In the genomic region with DNA sequence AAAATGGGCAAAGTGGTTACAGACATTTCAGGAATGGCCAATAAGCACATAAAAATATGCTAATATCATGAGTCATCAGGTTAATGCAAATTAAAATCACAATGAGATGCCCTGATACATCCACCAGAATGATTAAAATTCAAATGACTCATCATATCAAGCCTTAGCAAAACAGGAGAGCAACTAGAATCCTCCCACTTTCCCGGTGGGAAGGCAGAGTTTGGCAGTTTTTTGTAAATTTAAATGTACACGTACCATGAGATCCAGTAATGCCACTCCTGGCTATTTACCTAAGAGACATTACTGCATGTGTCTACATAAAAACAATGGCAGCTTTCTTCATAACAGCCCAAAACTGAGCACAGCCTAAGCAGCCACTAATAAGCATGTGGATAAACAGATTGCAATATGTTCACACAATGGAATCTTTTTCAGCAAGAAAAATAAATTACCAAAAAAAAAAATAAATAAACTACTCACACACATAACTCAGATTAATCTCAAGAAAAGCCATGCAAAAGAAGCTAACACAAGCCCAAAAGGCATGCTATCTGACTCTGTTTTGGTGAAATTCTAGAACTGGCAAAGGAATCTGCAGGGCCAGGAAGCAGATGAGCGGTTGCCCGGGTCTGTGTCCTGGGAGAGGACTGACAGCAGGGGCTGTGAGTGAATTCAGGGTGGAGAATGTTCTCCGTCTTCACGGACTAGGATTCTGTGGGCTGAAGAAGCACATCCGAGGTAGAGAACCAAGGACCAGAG, we compare ENCODE assay signal across 12 cellular contexts. TPM values are rescaled to one million over a fixed set of nuclear protein-coding genes. Genes with fewer than 3 reads are reported as not detected.
DNase-seq lines count a peak whose midpoint lies in the region; ATAC-seq and FAIRE-seq lines count a peak whose summit lies in the region.
"Had no signal": no experiment of that assay in that cellular context is flagged by ENCODE, and none has a peak within 500 bp of the region (broad histone marks: within the 10 kb centered on the region; RNA-seq: fewer than 3 reads in every experiment).

No MANE protein-coding gene starts in this region.

- DNase-seq in GM04504 (ENCODE audit: low read depth), result peak; percentile 78
- peak; percentile 27 for DNase-seq in NCI-H774 (lab: John Stamatoyannopoulos, UW)
- DNase-seq in renal cortical epithelial cell (ENCODE audit: low read depth), result peak; percentile 96
- DNase-seq in urothelium cell line (ENCODE audit: low spot score), result no peak
- no peak for DNase-seq in activated T-helper 2 cell treated with anti-CD3 and anti-CD28 coated beads, Interferon-gamma antibody, Interleukin-2, Interleukin-4, amounts not matched to agents 10 μg/mL and 5 μg/mL and 100 μg/mL, durations not matched to agents 14 hours and 24 hours and 36 hours (ENCODE audit: low spot score)
- no peak for DNase-seq in activated naive CD8-positive, alpha-beta T cell treated with anti-CD3 and anti-CD28 coated beads for 36 hours
- DNase-seq: NCI-H1436 treated with DMSO at 0.1 percent for 48 hours, posterior cingulate gyrus, upper lobe of left lung had no signal

- peaks cover 4% of the 10 kb centered on the region for H3K36me3 Mint-ChIP-seq in activated T-helper 2 cell treated with anti-CD3 and anti-CD28 coated beads, Interferon-gamma antibody, Interleukin-2, Interleukin-4, amounts not matched to agents 10 μg/mL and 5 μg/mL and 100 μg/mL, durations not matched to agents 14 hours and 24 hours and 36 hours (ENCODE audit: low read depth)
- peaks cover 13% of the 10 kb centered on the region for H3K36me3 Mint-ChIP-seq in activated naive CD8-positive, alpha-beta T cell treated with anti-CD3 and anti-CD28 coated beads for 36 hours

- ATAC-seq in esophagus mucosa (peak; percentile 79), HG02588 (IDR thresholded peaks at IDR 0.05; ENCODE audit: unreplicated experiment) (no peak)
- ATAC-seq: GM12878 had no signal

- FAIRE-seq in urothelium cell line (lab: Jason Lieb, UNC), result no peak
- FAIRE-seq: GM12878 had no signal

- H3K27ac Mint-ChIP-seq in activated T-helper 2 cell treated with anti-CD3 and anti-CD28 coated beads, Interferon-gamma antibody, Interleukin-2, Interleukin-4, amounts not matched to agents 10 μg/mL and 5 μg/mL and 100 μg/mL, durations not matched to agents 14 hours and 24 hours and 36 hours, result no peak overlapping the region
- H3K27ac Mint-ChIP-seq in activated naive CD8-positive, alpha-beta T cell treated with anti-CD3 and anti-CD28 coated beads for 36 hours, result no peak overlapping the region

- no peaks in the 10 kb centered on the region for H3K27me3 Mint-ChIP-seq in activated T-helper 2 cell treated with anti-CD3 and anti-CD28 coated beads, Interferon-gamma antibody, Interleukin-2, Interleukin-4, amounts not matched to agents 10 μg/mL and 5 μg/mL and 100 μg/mL, durations not matched to agents 14 hours and 24 hours and 36 hours (ENCODE audit: low read depth)
- peaks cover 5% of the 10 kb centered on the region for H3K27me3 Mint-ChIP-seq in activated naive CD8-positive, alpha-beta T cell treated with anti-CD3 and anti-CD28 coated beads for 36 hours

- intact Hi-C loops in activated T-helper 2 cell treated with anti-CD3 and anti-CD28 coated beads, Interferon-gamma antibody, Interleukin-2, Interleukin-4, amounts not matched to agents 10 μg/mL and 5 μg/mL and 100 μg/mL, durations not matched to agents 14 hours and 24 hours and 36 hours (cut with micrococcal nuclease), result no loop called here

- H3K4me1 Mint-ChIP-seq in activated T-helper 2 cell treated with anti-CD3 and anti-CD28 coated beads, Interferon-gamma antibody, Interleukin-2, Interleukin-4, amounts not matched to agents 10 μg/mL and 5 μg/mL and 100 μg/mL, durations not matched to agents 14 hours and 24 hours and 36 hours (ENCODE audit: low read depth), result peaks cover 7% of the 10 kb centered on the region
- H3K4me1 Mint-ChIP-seq in activated naive CD8-positive, alpha-beta T cell treated with anti-CD3 and anti-CD28 coated beads for 36 hours, result peaks cover 12% of the 10 kb centered on the region

- H3K4me3 Mint-ChIP-seq in activated T-helper 2 cell treated with anti-CD3 and anti-CD28 coated beads, Interferon-gamma antibody, Interleukin-2, Interleukin-4, amounts not matched to agents 10 μg/mL and 5 μg/mL and 100 μg/mL, durations not matched to agents 14 hours and 24 hours and 36 hours (ENCODE audit: low read depth), result no peak overlapping the region
- H3K4me3 Mint-ChIP-seq in activated naive CD8-positive, alpha-beta T cell treated with anti-CD3 and anti-CD28 coated beads for 36 hours, result no peak overlapping the region

- H3K9me3 Mint-ChIP-seq in activated T-helper 2 cell treated with anti-CD3 and anti-CD28 coated beads, Interferon-gamma antibody, Interleukin-2, Interleukin-4, amounts not matched to agents 10 μg/mL and 5 μg/mL and 100 μg/mL, durations not matched to agents 14 hours and 24 hours and 36 hours, result peaks cover 7% of the 10 kb centered on the region
- peaks cover 6% of the 10 kb centered on the region for H3K9me3 Mint-ChIP-seq in activated naive CD8-positive, alpha-beta T cell treated with anti-CD3 and anti-CD28 coated beads for 36 hours

RNA-seq across cellular contexts. Expression of gene AFAP1, which starts 48.8 kb away (rescaled TPM):
- 5.5 TPM for total RNA-seq in esophagus mucosa
- 20.0 and 27.2 TPM in 2 replicates for total RNA-seq in renal cortical epithelial cell
- 53.7 and 57.6 TPM in 2 replicates for total RNA-seq in activated T-helper 2 cell treated with anti-CD3 and anti-CD28 coated beads, Interferon-gamma antibody, Interleukin-2, Interleukin-4, amounts not matched to agents 10 μg/mL and 5 μg/mL and 100 μg/mL, durations not matched to agents 14 hours and 24 hours and 36 hours
- 10 to 100 TPM; 13.6 to 13.8 TPM for total RNA-seq in activated naive CD8-positive, alpha-beta T cell treated with anti-CD3 and anti-CD28 coated beads for 36 hours

Comparison
In these comparisons a context has a peak if more than half of its experiments do, and no peak if none do; other contexts are left out.
1. DNase-seq: peak in GM04504 (single experiment), NCI-H774 (single experiment) and renal cortical epithelial cell (single experiment); none in urothelium cell line (single experiment), activated T-helper 2 cell treated with anti-CD3 and anti-CD28 coated beads, Interferon-gamma antibody, Interleukin-2, Interleukin-4, amounts not matched to agents 10 μg/mL and 5 μg/mL and 100 μg/mL, durations not matched to agents 14 hours and 24 hours and 36 hours (single experiment) and activated naive CD8-positive, alpha-beta T cell treated with anti-CD3 and anti-CD28 coated beads for 36 hours (single experiment).